ENCODE assay signal across 8 cellular contexts in genomic region chr17:31549525-31550388, GRCh38.
DNase-seq lines count a peak whose midpoint lies in the region; ATAC-seq and TF ChIP-seq lines count a peak whose summit lies in the region.

No MANE protein-coding gene starts in this region.

- H3K4me3 ChIP-seq in duodenal mucosa (ENCODE audit: low read depth in 1 of 2, low read length in 2 of 2), result peak overlapping the region; percentile 83 to 84
- H3K4me3 ChIP-seq in lung, result peak overlapping the region; percentile 82

- H3K27ac ChIP-seq in C4-2B (peak overlapping the region; percentile 97), duodenal mucosa (ENCODE audit: low read depth, low read length) (peak overlapping the region; percentile 86), lung (ENCODE audit: low read depth in 1 of 2, low read length in 1 of 2) (peak overlapping the region; percentile 93 to 97)

- H3K36me3 ChIP-seq in duodenal mucosa (ENCODE audit: control insufficient read depth in 1 of 2, insufficient read depth in 2 of 2, low read length in 2 of 2) (no peaks in the 10 kb centered on the region), lung (ENCODE audit: control insufficient read depth in 2 of 2, insufficient read depth in 2 of 2, low read length in 2 of 2) (no peaks in the 10 kb centered on the region)

- DNase-seq in NCI-H748 treated with DMSO at 0.1 percent for 48 hours (lab: John Stamatoyannopoulos, UW) (peak; percentile 78), lung (ENCODE audit: low spot score) (peak; percentile 94)
- DNase-seq in activated CD8-positive, alpha-beta T cell treated with anti-CD3 and anti-CD28 coated beads for 36 hours, result peak; percentile 93
- DNase-seq in stimulated activated CD4-positive, alpha-beta T cell treated with anti-CD3 and anti-CD28 coated beads, TNF-alpha, amount 100 ng/mL, for 1 hour (ENCODE audit: low read depth in 3 of 3, low spot score in 1 of 3), result peak; percentile 75 to 99 (median 87)

- H3K9me3 ChIP-seq in duodenal mucosa (ENCODE audit: control insufficient read depth in 1 of 2, low read length in 2 of 2) (no peaks in the 10 kb centered on the region), lung (ENCODE audit: control insufficient read depth in 2 of 2, insufficient read depth in 1 of 2, low read length in 1 of 2) (no peaks in the 10 kb centered on the region)

- peaks cover 6% of the 10 kb centered on the region for H3K36me3 Mint-ChIP-seq in activated CD8-positive, alpha-beta T cell treated with anti-CD3 and anti-CD28 coated beads for 36 hours (ENCODE audit: low read depth)

- ATAC-seq in GM19372 (IDR thresholded peaks at IDR 0.05; ENCODE audit: low read depth, unreplicated experiment) (peak; percentile 72), HG03521 (IDR thresholded peaks at IDR 0.05; ENCODE audit: unreplicated experiment) (peak; percentile 67), lung (ENCODE audit: insufficient read depth, low FRiP score) (peak; percentile 95)
- ATAC-seq in activated CD8-positive, alpha-beta T cell treated with anti-CD3 and anti-CD28 coated beads for 36 hours, result peak; percentile 82

- intact Hi-C loops in activated CD8-positive, alpha-beta T cell treated with anti-CD3 and anti-CD28 coated beads for 36 hours (cut with micrococcal nuclease), result no loop called here

- no peak for TF ChIP-seq CTCF in C4-2B (conservative IDR thresholded peaks at IDR 0.05)
- no peak for TF ChIP-seq CTCF in activated CD8-positive, alpha-beta T cell treated with anti-CD3 and anti-CD28 coated beads for 36 hours (IDR thresholded peaks at IDR 0.05)
- no peak for TF ChIP-seq CTCF in lung (IDR thresholded peaks at IDR 0.05; ENCODE audit: control extremely low read depth, extremely low read depth)

- H3K4me1 Mint-ChIP-seq in activated CD8-positive, alpha-beta T cell treated with anti-CD3 and anti-CD28 coated beads for 36 hours (ENCODE audit: low read depth), result peaks cover 17% of the 10 kb centered on the region

- CTCF ChIA-PET in activated CD8-positive, alpha-beta T cell treated with anti-CD3 and anti-CD28 coated beads for 36 hours (lab: Charles Lee), result interaction anchor here (0.6 to 1.2 kb wide), 4 partner anchors 9 to 293 kb away, joined by 3 to 5 read pairs (median 3); no protein-coding TSS in a partner anchor

- H3K4me1 ChIP-seq in duodenal mucosa (ENCODE audit: control insufficient read depth in 1 of 2, insufficient read depth in 2 of 2, low read length in 2 of 2) (peaks cover 0 to 7% of the 10 kb centered on the region in 2 donors), lung (ENCODE audit: control insufficient read depth in 2 of 2, insufficient read depth in 2 of 2, low read length in 2 of 2) (peaks cover 0 to 4% of the 10 kb centered on the region in 2 donors)

- no peaks in the 10 kb centered on the region for H3K9me3 Mint-ChIP-seq in activated CD8-positive, alpha-beta T cell treated with anti-CD3 and anti-CD28 coated beads for 36 hours

- 1% methylated on average over 70 to 105 of the region's 105 CpGs for WGBS in lung, 2 donors

- POLR2A ChIA-PET in activated CD8-positive, alpha-beta T cell treated with anti-CD3 and anti-CD28 coated beads for 36 hours (lab: Charles Lee), result interaction anchor here (0.6 to 2.2 kb wide), 13 partner anchors 9 to 450 kb away, joined by 3 to 12 read pairs (median 3); no protein-coding TSS in a partner anchor

- peak overlapping the region; percentile 87 for H3K4me3 Mint-ChIP-seq in activated CD8-positive, alpha-beta T cell treated with anti-CD3 and anti-CD28 coated beads for 36 hours

- H3K9ac ChIP-seq in duodenal mucosa (ENCODE audit: low read depth in 1 of 2, low read length in 2 of 2), result peak overlapping the region; percentile 66 to 68

- no peaks in the 10 kb centered on the region for H3K27me3 Mint-ChIP-seq in activated CD8-positive, alpha-beta T cell treated with anti-CD3 and anti-CD28 coated beads for 36 hours

- H3K27me3 ChIP-seq in duodenal mucosa (ENCODE audit: control insufficient read depth in 1 of 2, insufficient read depth in 2 of 2, low read length in 2 of 2), result no peaks in the 10 kb centered on the region
- H3K27me3 ChIP-seq in lung (ENCODE audit: control insufficient read depth, insufficient read depth), result no peaks in the 10 kb centered on the region

- H3K27ac Mint-ChIP-seq in activated CD8-positive, alpha-beta T cell treated with anti-CD3 and anti-CD28 coated beads for 36 hours, result peak overlapping the region; percentile 94

Comparison
In these comparisons a context has a peak if more than half of its experiments do, and no peak if none do; other contexts are left out.
1. Peak in every context shown above with its lines: DNase-seq, ATAC-seq, H3K4me3 ChIP-seq and H3K27ac ChIP-seq.